ENCODE assay signal across 8 cellular contexts in genomic region chr4:128854433-128854832, GRCh38. TPM values are rescaled to one million over a fixed set of nuclear protein-coding genes. Genes with fewer than 3 reads are reported as not detected.
DNase-seq lines count a peak whose midpoint lies in the region; ATAC-seq, FAIRE-seq and TF ChIP-seq lines count a peak whose summit lies in the region.

No MANE protein-coding gene starts in this region.

- H3K4me2 ChIP-seq in K562 (ENCODE audit: insufficient read depth, low read length), result no peak overlapping the region

- no peak for TF ChIP-seq EP300 in K562 (IDR thresholded peaks at IDR 0.05; ENCODE audit: low read length)

- H3K9me1 ChIP-seq in K562 (ENCODE audit: control insufficient read depth, insufficient read depth, low read length), result no peaks in the 10 kb centered on the region

- POLR2A ChIA-PET in K562 (lab: Yijun Ruan, JAX), result no interaction called here

- no TSS peak for BruUV-seq in K562 (replicated peaks; lab: Mats Ljungman, UMichigan)

- FAIRE-seq in K562 (lab: Jason Lieb, UNC), result peak; percentile 63

- TF ChIP-seq CTCF in K562 (IDR thresholded peaks at IDR 0.05 in 2 of 3, conservative IDR thresholded peaks at IDR 0.05 in 1 of 3; ENCODE audit: insufficient read depth in 2 of 3, low read depth in 1 of 3, low read length in 3 of 3), result no peak

- in situ Hi-C loops in K562 (cut with MboI), result loop anchor here (25.0 kb wide), 1 partner anchor 667 kb away; no protein-coding TSS in a partner anchor

- no peak for TF ChIP-seq RAD21 in K562 (CRISPR knock-in tag; conservative IDR thresholded peaks at IDR 0.05 in 1 of 2, IDR thresholded peaks at IDR 0.05 in 1 of 2)

- H2AFZ ChIP-seq in K562 (ENCODE audit: low read depth, low read length), result no peak overlapping the region

- no peaks in the 10 kb centered on the region for H3K27me3 ChIP-seq in K562 (ENCODE audit: control insufficient read depth in 2 of 2, insufficient read depth in 2 of 2, low read length in 2 of 2)
- no peaks in the 10 kb centered on the region for H3K27me3 ChIP-seq in MG63

- TF ChIP-seq POLR2A in K562 (conservative IDR thresholded peaks at IDR 0.05), result no peak

- H3K4me3 ChIP-seq in K562, result no peak overlapping the region
- H3K4me3 ChIP-seq in MG63, result no peak overlapping the region

- intact Hi-C loops in K562 (cut with micrococcal nuclease), result no loop called here

- CTCF ChIA-PET in K562 (lab: Yijun Ruan, JAX; ENCODE audit: low intra/inter-chr PET ratio), result no interaction called here

- peaks cover 3% of the 10 kb centered on the region; the same call in 1 of the 3 replicates for H3K79me2 ChIP-seq in K562 (ENCODE audit: control insufficient read depth, insufficient read depth, low read length)

- ATAC-seq in GM19351 (IDR thresholded peaks at IDR 0.05; ENCODE audit: unreplicated experiment) (peak; percentile 93), HG03354 (IDR thresholded peaks at IDR 0.05; ENCODE audit: poor library complexity, severe bottlenecking, unreplicated experiment) (peak; percentile 57), K562 (no peak)

- WGBS in K562 (ENCODE audit: insufficient coverage, low coverage, missing lambda C conversion rate), result 87% methylated on average over 6 of the region's 6 CpGs

- DNase-seq in AG20443 (ENCODE audit: low spot score) (peak; percentile 42), K562 (ENCODE audit: extremely low read depth in 1 of 4, low spot score in 3 of 4) (no peak), amygdala (lab: John Stamatoyannopoulos, UW) (no peak), MG63 (no peak), iPS-NIHi7 (ENCODE audit: extremely low spot score) (no peak)
- DNase-seq in stimulated activated CD4-positive, alpha-beta T cell treated with anti-CD3 and anti-CD28 coated beads, Interleukin-15, amount 100 ng/mL, for 24 hours, result no peak

- H3K9ac ChIP-seq in K562 (ENCODE audit: insufficient read depth in 1 of 2, low read depth in 2 of 2, low read length in 2 of 2), result no peak overlapping the region

- H3K4me1 ChIP-seq in K562 (replicated peaks in 1 of 2; ENCODE audit: control insufficient read depth in 2 of 2, insufficient read depth in 2 of 2, low read length in 2 of 2), result no peaks in the 10 kb centered on the region

- H3K9me3 ChIP-seq in K562 (replicated peaks; ENCODE audit: control insufficient read depth, insufficient read depth, low read depth, low read length) (no peaks in the 10 kb centered on the region), MG63 (no peaks in the 10 kb centered on the region)

- H3K27ac ChIP-seq in K562 (ENCODE audit: extremely low read depth, low read depth, low read length), result no peak overlapping the region

- peaks cover 99% of the 10 kb centered on the region for H3K36me3 ChIP-seq in K562 (ENCODE audit: control insufficient read depth, insufficient read depth, low read length)
- H3K36me3 ChIP-seq in MG63, result peaks cover 36% of the 10 kb centered on the region

- H4K20me1 ChIP-seq in K562 (replicated peaks; ENCODE audit: control insufficient read depth, insufficient read depth, low read length), result no peaks in the 10 kb centered on the region; the same call in 1 of the 2 replicates

TF ChIP-seq in K562, 482 proteins besides CTCF, POLR2A, EP300 and RAD21:
- no peak for TF ChIP-seq ZNF175 (CRISPR knock-in tag; IDR thresholded peaks at IDR 0.05; ENCODE audit: low read depth)
- TF ChIP-seq ZFP36 (IDR thresholded peaks at IDR 0.05; ENCODE audit: low read depth, low read length, partially characterized antibody), result no peak

RNA-seq across cellular contexts. Expression of gene JADE1, which starts 44.9 kb away (rescaled TPM):
- total RNA-seq in K562 (2011; cell fraction: chromatin; rRNA removed; ENCODE audit: low replicate concordance), result 40.6 and 42.8 TPM in 2 replicates
- total RNA-seq in K562 (2011; cell fraction: nucleolus; rRNA removed), result 21.5 and 22.1 TPM in 2 replicates
- 31.1 and 35.1 TPM in 2 replicates for total RNA-seq in K562 (2011; cell fraction: nucleoplasm; rRNA removed)
- total RNA-seq in K562 (2014; rRNA removed) (24.2 and 24.4 TPM in 2 replicates), K562 (2014; rRNA removed; fragmentation: Illumina TruSeq; extraction: Trizol) (29.8 and 32.3 TPM in 2 replicates), K562 (2015; rRNA removed; fragmentation: Illumina TruSeq; extraction: Trizol) (23.5 and 26.5 TPM in 2 replicates), K562 (2021) (37.3 and 37.9 TPM in 2 replicates)
- polyA plus RNA-seq in K562 (2011; rRNA removed) (14.4 and 16.6 TPM in 2 replicates), K562 (2014; fragmentation: Illumina TruSeq; extraction: Trizol) (24.0 and 26.5 TPM in 2 replicates), K562 (2014; fragmentation: Nextera tagmentation; extraction: Ambion mirVana) (10 to 100 TPM in 1 of 2 experiments, 1 to 10 TPM in 1; 8.3 to 10.8 TPM), K562 (2014; rRNA removed) (18.5 and 18.6 TPM in 2 replicates)
- polyA plus RNA-seq in K562 (2011; cell fraction: cytosol; rRNA removed), result 11.4 and 12.2 TPM in 2 replicates
- 21.5 and 25.9 TPM in 2 replicates for polyA plus RNA-seq in K562 (2011; cell fraction: nucleus; rRNA removed)
- 17.0 and 21.9 TPM in 2 replicates for polyA plus RNA-seq in K562 (2012)
- 32.5 and 34.1 TPM in 2 replicates for polyA minus RNA-seq in K562 (2011; rRNA and poly(A)+ RNA removed)
- polyA minus RNA-seq in K562 (2011; cell fraction: cytosol; rRNA and poly(A)+ RNA removed), result 13.6 and 14.0 TPM in 2 replicates
- polyA minus RNA-seq in K562 (2011; cell fraction: nucleus; rRNA and poly(A)+ RNA removed), result 21.7 and 22.4 TPM in 2 replicates
- total RNA-seq in MG63 (2014; rRNA removed; shearing (Covaris generic); ENCODE audit: low replicate concordance), result 15.5 and 16.4 TPM in 2 replicates
